In genomic region chr3:186277268-186277909, GRCh38 we compare ENCODE assay signal across 8 cellular contexts.
A peak's percentile ranks its signal among the peaks of the same experiment; 100 is the strongest.
DNase-seq lines count a peak whose midpoint lies in the region; TF ChIP-seq lines count a peak whose summit lies in the region.

No MANE protein-coding gene starts in this region.

- H3K27ac Mint-ChIP-seq in activated CD4-positive, alpha-beta memory T cell treated with anti-CD3 and anti-CD28 coated beads for 36 hours, result no peak overlapping the region
- H3K27ac Mint-ChIP-seq in immature natural killer cell, result no peak overlapping the region

- H3K9me3 Mint-ChIP-seq in activated CD4-positive, alpha-beta memory T cell treated with anti-CD3 and anti-CD28 coated beads for 36 hours, result no peaks in the 10 kb centered on the region
- no peaks in the 10 kb centered on the region for H3K9me3 Mint-ChIP-seq in immature natural killer cell

- no peak overlapping the region for H3K4me3 ChIP-seq in stomach

- WGBS in stomach, 5 donors, result 32 to 44% (median 38%) methylated on average over 10 of the region's 10 CpGs

- intact Hi-C loops in head of caudate nucleus (cut with DNase I) (loop anchor here (5.0 kb wide), 1 partner anchor 295 kb away; no protein-coding TSS in a partner anchor), stomach (cut with DNase I; ENCODE audit: low total_unique reads) (loop anchor here (2.0 kb wide), 1 partner anchor 295 kb away; no protein-coding TSS in a partner anchor)
- intact Hi-C loops in activated CD4-positive, alpha-beta memory T cell treated with anti-CD3 and anti-CD28 coated beads for 36 hours (cut with micrococcal nuclease), result no loop called here

- peak in 5 of 7 experiments; percentile 17 to 56 (median 22) for TF ChIP-seq CTCF in stomach (IDR thresholded peaks at IDR 0.05)

- no peaks in the 10 kb centered on the region for H3K9me3 ChIP-seq in stomach

- DNase-seq in DMS 273 (lab: John Stamatoyannopoulos, UW; ENCODE audit: unreplicated experiment), result peak; percentile 36
- DNase-seq in DMS 273 treated with DMSO at 0.1 percent for 48 hours (lab: John Stamatoyannopoulos, UW), result no peak
- peak; percentile 75 for DNase-seq in SK-MEL-5 (ENCODE audit: low read depth, low spot score)
- DNase-seq in head of caudate nucleus, result peak in 37 of 42 donors; percentile 15 to 82 (median 51)
- no peak for DNase-seq in stomach
- no peak for DNase-seq in activated CD4-positive, alpha-beta memory T cell treated with anti-CD3 and anti-CD28 coated beads for 36 hours
- no peak for DNase-seq in immature natural killer cell
- DNase-seq in activated effector memory CD4-positive, alpha-beta T cell treated with Interleukin-2 at 50 U/mL for 16 hours, result no peak

- H3K4me1 Mint-ChIP-seq in activated CD4-positive, alpha-beta memory T cell treated with anti-CD3 and anti-CD28 coated beads for 36 hours (ENCODE audit: low read depth), result peaks cover 5% of the 10 kb centered on the region
- no peaks in the 10 kb centered on the region for H3K4me1 Mint-ChIP-seq in immature natural killer cell

- CTCF ChIA-PET in activated CD4-positive, alpha-beta memory T cell treated with anti-CD3 and anti-CD28 coated beads for 36 hours (lab: Charles Lee), result interaction anchor here (0.6 to 1.4 kb wide), 2 partner anchors 308 to 334 kb away, joined by 3 to 4 read pairs; no protein-coding TSS in a partner anchor

- H3K4me3 Mint-ChIP-seq in activated CD4-positive, alpha-beta memory T cell treated with anti-CD3 and anti-CD28 coated beads for 36 hours, result no peak overlapping the region
- no peak overlapping the region for H3K4me3 Mint-ChIP-seq in immature natural killer cell

- H3K36me3 ChIP-seq in stomach, result peaks cover 0 to 26% (median 0%) of the 10 kb centered on the region in 4 donors

- POLR2A ChIA-PET in activated CD4-positive, alpha-beta memory T cell treated with anti-CD3 and anti-CD28 coated beads for 36 hours (lab: Charles Lee), result no interaction called here

- in situ Hi-C loops in SK-MEL-5 (cut with HindIII; ENCODE audit: low pct_unique_long_range_greater_than_20kb, low sequenced_read_pairs), result no loop called here

- H3K36me3 Mint-ChIP-seq in activated CD4-positive, alpha-beta memory T cell treated with anti-CD3 and anti-CD28 coated beads for 36 hours, result no peaks in the 10 kb centered on the region
- no peaks in the 10 kb centered on the region for H3K36me3 Mint-ChIP-seq in immature natural killer cell

- peaks cover 7% of the 10 kb centered on the region for H3K27me3 Mint-ChIP-seq in activated CD4-positive, alpha-beta memory T cell treated with anti-CD3 and anti-CD28 coated beads for 36 hours
- peaks cover 2% of the 10 kb centered on the region in 3 donors for H3K27me3 Mint-ChIP-seq in immature natural killer cell (ENCODE audit: low read depth in 3 of 3)

- H3K27ac ChIP-seq in stomach, result no peak overlapping the region

- no peak for TF ChIP-seq EP300 in stomach (IDR thresholded peaks at IDR 0.05)

- peaks cover 0 to 12% (median 5%) of the 10 kb centered on the region in 4 donors for H3K4me1 ChIP-seq in stomach

- H3K27me3 ChIP-seq in stomach, result no peaks in the 10 kb centered on the region

- TF ChIP-seq POLR2A in stomach (IDR thresholded peaks at IDR 0.05), result no peak

Comparison
In these comparisons a context has a peak if more than half of its experiments do, and no peak if none do; other contexts are left out.
1. DNase-seq: peak in DMS 273 (single experiment), SK-MEL-5 (single experiment) and head of caudate nucleus (37 of 42); none in DMS 273 treated with DMSO at 0.1 percent for 48 hours (single experiment), stomach (single experiment), activated CD4-positive, alpha-beta memory T cell treated with anti-CD3 and anti-CD28 coated beads for 36 hours (single experiment), immature natural killer cell (0 of 3) and activated effector memory CD4-positive, alpha-beta T cell treated with Interleukin-2 at 50 U/mL for 16 hours (single experiment).